ENCODE assay signal across 14 cellular contexts in the genomic region with DNA sequence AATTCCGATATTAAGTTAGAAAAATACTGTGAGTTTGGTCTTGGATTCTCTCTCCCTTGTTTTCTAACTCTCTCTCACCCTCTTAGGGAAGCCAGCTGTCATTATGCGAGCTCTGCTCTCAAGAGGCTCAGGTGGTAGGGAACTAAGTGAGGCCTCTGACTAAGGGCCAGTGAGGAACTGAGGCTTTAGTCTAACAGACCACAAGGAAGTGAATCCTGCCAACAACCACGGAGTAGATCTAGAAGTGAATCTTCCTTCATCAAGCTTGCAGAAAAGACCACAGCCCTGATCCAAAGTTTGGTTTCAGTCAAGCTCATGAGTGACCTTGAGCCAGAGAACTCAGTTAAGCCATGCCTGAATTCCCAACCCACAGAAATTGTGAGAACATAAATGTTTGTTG.
DNase-seq lines count a peak whose midpoint lies in the region; ATAC-seq and TF ChIP-seq lines count a peak whose summit lies in the region.
"Had no signal": no experiment of that assay in that cellular context is flagged by ENCODE, and none has a peak within 500 bp of the region (broad histone marks: within the 10 kb centered on the region; RNA-seq: fewer than 3 reads in every experiment).

No MANE protein-coding gene starts in this region.

- no peaks in the 10 kb centered on the region for H3K27me3 Mint-ChIP-seq in progenitor cell of endocrine pancreas
- H3K27me3 Mint-ChIP-seq in immature natural killer cell (ENCODE audit: low read depth in 3 of 3), result peaks cover 0 to 1% (median 0%) of the 10 kb centered on the region in 3 donors
- H3K27me3 Mint-ChIP-seq: activated T-cell treated with anti-CD3 and anti-CD28 coated beads, Interleukin-2, amount 50 U/mL, for 24 hours; stimulated activated naive CD8-positive, alpha-beta T cell treated with anti-CD3 and anti-CD28 coated beads, Interleukin-15, Interleukin-2, amounts not matched to agents 100 ng/mL and 50 ng/mL, for 24 hours had no signal

- ATAC-seq in GM21526 (IDR thresholded peaks at IDR 0.05; ENCODE audit: low FRiP score, unreplicated experiment) (peak; percentile 64), HG03432 (IDR thresholded peaks at IDR 0.05; ENCODE audit: unreplicated experiment) (peak; percentile 52)

- H3K4me3 Mint-ChIP-seq in progenitor cell of endocrine pancreas (ENCODE audit: low read depth), result no peak overlapping the region
- H3K4me3 Mint-ChIP-seq in immature natural killer cell, result no peak overlapping the region
- H3K4me3 Mint-ChIP-seq: activated T-cell treated with anti-CD3 and anti-CD28 coated beads, Interleukin-2, amount 50 U/mL, for 24 hours; stimulated activated naive CD8-positive, alpha-beta T cell treated with anti-CD3 and anti-CD28 coated beads, Interleukin-15, Interleukin-2, amounts not matched to agents 100 ng/mL and 50 ng/mL, for 24 hours had no signal

- TF ChIP-seq CTCF in GM12865 (IDR thresholded peaks at IDR 0.05; ENCODE audit: insufficient read depth, low read depth, low read length, missing control alignments), result no peak
- TF ChIP-seq CTCF in progenitor cell of endocrine pancreas (IDR thresholded peaks at IDR 0.05; ENCODE audit: unreplicated experiment), result no peak

- DNase-seq in GM12865 (ENCODE audit: low read depth), result peak; percentile 9
- DNase-seq in RPMI8226, result peak; percentile 85
- no peak for DNase-seq in effector CD8-positive, alpha-beta T cell (lab: John Stamatoyannopoulos, UW)
- no peak for DNase-seq in progenitor cell of endocrine pancreas (ENCODE audit: low spot score, unreplicated experiment)
- DNase-seq in HUDEP-2 (lab: John Stamatoyannopoulos, UW; ENCODE audit: unreplicated experiment in 76 of 76), result no peak
- no peak for DNase-seq in immature natural killer cell
- DNase-seq: activated T-cell treated with anti-CD3 and anti-CD28 coated beads, Interleukin-2, amount 50 U/mL, for 24 hours; amniotic stem cell; DMS 273 treated with DMSO at 0.1 percent for 48 hours; SHP77 treated with DMSO at 0.1 percent for 48 hours had no signal

- H3K9me3 Mint-ChIP-seq in progenitor cell of endocrine pancreas (ENCODE audit: low read depth), result peaks cover 10% of the 10 kb centered on the region
- H3K9me3 Mint-ChIP-seq in immature natural killer cell, result peaks cover 4 to 27% (median 9%) of the 10 kb centered on the region in 6 donors
- H3K9me3 Mint-ChIP-seq: stimulated activated naive CD8-positive, alpha-beta T cell treated with anti-CD3 and anti-CD28 coated beads, Interleukin-15, Interleukin-2, amounts not matched to agents 100 ng/mL and 50 ng/mL, for 24 hours had no signal

- H3K36me3 Mint-ChIP-seq in progenitor cell of endocrine pancreas (ENCODE audit: insufficient read depth) (no peaks in the 10 kb centered on the region), immature natural killer cell (no peaks in the 10 kb centered on the region)

- H3K4me1 Mint-ChIP-seq in progenitor cell of endocrine pancreas (ENCODE audit: low read depth), result no peaks in the 10 kb centered on the region
- H3K4me1 Mint-ChIP-seq in immature natural killer cell, result no peaks in the 10 kb centered on the region

- H3K27ac Mint-ChIP-seq in progenitor cell of endocrine pancreas (no peak overlapping the region), immature natural killer cell (no peak overlapping the region)
- H3K27ac Mint-ChIP-seq: activated T-cell treated with anti-CD3 and anti-CD28 coated beads, Interleukin-2, amount 50 U/mL, for 24 hours; stimulated activated naive CD8-positive, alpha-beta T cell treated with anti-CD3 and anti-CD28 coated beads, Interleukin-15, Interleukin-2, amounts not matched to agents 100 ng/mL and 50 ng/mL, for 24 hours had no signal

- no peak overlapping the region for H3K4me3 ChIP-seq in GM12865 (ENCODE audit: low read depth, low read length)
- H3K4me3 ChIP-seq: prostate gland had no signal

Comparison
In these comparisons a context has a peak if more than half of its experiments do, and no peak if none do; other contexts are left out.
1. DNase-seq: peak in GM12865 (single experiment) and RPMI8226 (single experiment); none in effector CD8-positive, alpha-beta T cell (single experiment), progenitor cell of endocrine pancreas (single experiment), HUDEP-2 (0 of 76) and immature natural killer cell (0 of 3).